Comparison of ENCODE assay signal across 21 cellular contexts in genomic region chr1:240407407-240407806, GRCh38.
DNase-seq lines count a peak whose midpoint lies in the region; ATAC-seq, FAIRE-seq and TF ChIP-seq lines count a peak whose summit lies in the region.
"Had no signal": no experiment of that assay in that cellular context is flagged by ENCODE, and none has a peak within 500 bp of the region (broad histone marks: within the 10 kb centered on the region; RNA-seq: fewer than 3 reads in every experiment).

No MANE protein-coding gene starts in this region.

- DNase-seq in HepG2 (ENCODE audit: low spot score) = no peak
- DNase-seq in right lobe of liver = no peak
- DNase-seq in RPMI7951 (ENCODE audit: low read depth) = peak; percentile 31
- DNase-seq in K562 (ENCODE audit: extremely low read depth in 1 of 4, low spot score in 3 of 4) = no peak
- DNase-seq in anterior cingulate cortex (lab: John Stamatoyannopoulos, UW) = no peak
- no peak for DNase-seq in superior temporal gyrus (ENCODE audit: extremely low spot score)
- DNase-seq: AML-193; Caco-2; Calu3; CD4-positive, alpha-beta T cell; CD8-positive, alpha-beta T cell; DND-41; EL; GDM1 had no signal

- TF ChIP-seq RAD21 in HepG2 (CRISPR knock-in tag; IDR thresholded peaks at IDR 0.05) (no peak), K562 (CRISPR knock-in tag; conservative IDR thresholded peaks at IDR 0.05 in 1 of 2, IDR thresholded peaks at IDR 0.05 in 1 of 2) (no peak)

- no peak for FAIRE-seq in HepG2 (lab: Jason Lieb, UNC)
- FAIRE-seq in K562 (lab: Jason Lieb, UNC) = no peak
- FAIRE-seq: A549, GM12878, GM12892, GM18507 had no signal

- TF ChIP-seq EP300 in HepG2 (IDR thresholded peaks at IDR 0.05; ENCODE audit: low read depth in 2 of 2, low read length in 2 of 2) (no peak), HepG2 (CRISPR knock-in tag; IDR thresholded peaks at IDR 0.05; ENCODE audit: borderline replicate concordance) (no peak), K562 (IDR thresholded peaks at IDR 0.05; ENCODE audit: low read length) (no peak)

- no peak for ATAC-seq in HepG2
- ATAC-seq in right lobe of liver = no peak
- ATAC-seq in K562 = no peak
- ATAC-seq: A549; CD8-positive, alpha-beta T cell; GM12878 had no signal

- H2AFZ ChIP-seq in HepG2 (ENCODE audit: low read length) = no peak overlapping the region
- no peak overlapping the region for H2AFZ ChIP-seq in K562 (ENCODE audit: low read depth, low read length)

- 10% methylated on average over 5 of the region's 5 CpGs for WGBS in HepG2 (ENCODE audit: low lambda C conversion rate)
- WGBS in right lobe of liver (ENCODE audit: insufficient coverage, low coverage, low lambda C conversion rate, missing lambda C conversion rate) = 76% methylated on average over 4 of the region's 5 CpGs
- WGBS in K562 (ENCODE audit: insufficient coverage, low coverage, missing lambda C conversion rate) = 4% methylated on average over 5 of the region's 5 CpGs

- H4K20me1 ChIP-seq in HepG2 (ENCODE audit: insufficient read depth, low read length) = no peaks in the 10 kb centered on the region
- H4K20me1 ChIP-seq in K562 (replicated peaks; ENCODE audit: control insufficient read depth, insufficient read depth, low read length) = no peaks in the 10 kb centered on the region
- H4K20me1 ChIP-seq: BLaER1 treated with 17β-estradiol and CSF1 and Interleukin-3, amounts not matched to agents 10 nM and 100 nM had no signal

- H3K4me2 ChIP-seq in HepG2 (ENCODE audit: low read depth, low read length) (no peak overlapping the region), K562 (ENCODE audit: insufficient read depth, low read length) (no peak overlapping the region)
- H3K4me2 ChIP-seq: A549; BLaER1 treated with 17β-estradiol and CSF1 and Interleukin-3, amounts not matched to agents 10 nM and 100 nM had no signal

- H3K36me3 ChIP-seq in HepG2 (replicated peaks in 1 of 2; ENCODE audit: control insufficient read depth in 1 of 2, insufficient read depth in 2 of 2, low read length in 2 of 2) (no peaks in the 10 kb centered on the region), right lobe of liver (no peaks in the 10 kb centered on the region), K562 (ENCODE audit: control insufficient read depth, insufficient read depth, low read length) (no peaks in the 10 kb centered on the region)
- H3K36me3 ChIP-seq: BLaER1 treated with 17β-estradiol and CSF1 and Interleukin-3, amounts not matched to agents 10 nM and 100 nM had no signal

- H3K9me3 ChIP-seq in HepG2 (ENCODE audit: low read length) (no peaks in the 10 kb centered on the region), right lobe of liver (no peaks in the 10 kb centered on the region), K562 (replicated peaks; ENCODE audit: control insufficient read depth, insufficient read depth, low read depth, low read length) (no peaks in the 10 kb centered on the region)
- H3K9me3 ChIP-seq: A549; BLaER1 treated with 17β-estradiol and CSF1 and Interleukin-3, amounts not matched to agents 10 nM and 100 nM; Caco-2 had no signal

- TF ChIP-seq CTCF in HepG2 (CRISPR knock-in tag; IDR thresholded peaks at IDR 0.05) = no peak
- TF ChIP-seq CTCF in right lobe of liver (IDR thresholded peaks at IDR 0.05) = no peak
- no peak for TF ChIP-seq CTCF in K562 (IDR thresholded peaks at IDR 0.05 in 2 of 3, conservative IDR thresholded peaks at IDR 0.05 in 1 of 3; ENCODE audit: insufficient read depth in 2 of 3, low read depth in 1 of 3, low read length in 3 of 3)

- H3K27ac ChIP-seq in HepG2 (ENCODE audit: extremely low read length, insufficient read depth, low read length) (no peak overlapping the region), right lobe of liver (no peak overlapping the region), K562 (ENCODE audit: extremely low read depth, low read depth, low read length) (no peak overlapping the region)
- H3K27ac ChIP-seq: 22Rv1; A549; BLaER1 treated with 17β-estradiol and CSF1 and Interleukin-3, amounts not matched to agents 10 nM and 100 nM; C4-2B had no signal

- in situ Hi-C loops in HepG2 (cut with HindIII; ENCODE audit: extremely low pct_ligation_motif_present, low pct_unique_long_range_greater_than_20kb) = no loop called here
- in situ Hi-C loops in K562 (cut with MboI) = no loop called here

- BruUV-seq in HepG2 (replicated peaks; lab: Mats Ljungman, UMichigan) (no TSS peak), K562 (replicated peaks; lab: Mats Ljungman, UMichigan) (no TSS peak)

- H3K9me1 ChIP-seq in K562 (ENCODE audit: control insufficient read depth, insufficient read depth, low read length) = no peaks in the 10 kb centered on the region

- CTCF ChIA-PET in HepG2 (lab: Yijun Ruan, JAX; ENCODE audit: low intra/inter-chr PET ratio, low total read pairs) (no interaction called here), K562 (lab: Yijun Ruan, JAX; ENCODE audit: low intra/inter-chr PET ratio) (no interaction called here)

- H3K27me3 ChIP-seq in HepG2 (ENCODE audit: control insufficient read depth in 1 of 2, insufficient read depth in 2 of 2, low read length in 2 of 2) (no peaks in the 10 kb centered on the region), right lobe of liver (peaks cover 0 to 3% of the 10 kb centered on the region in 2 donors), K562 (ENCODE audit: control insufficient read depth in 2 of 2, insufficient read depth in 2 of 2, low read length in 2 of 2) (no peaks in the 10 kb centered on the region)
- H3K27me3 ChIP-seq: BLaER1 treated with 17β-estradiol and CSF1 and Interleukin-3, amounts not matched to agents 10 nM and 100 nM had no signal

- intact Hi-C loops in HepG2 (cut with micrococcal nuclease; ENCODE audit: unreplicated experiment) = no loop called here
- intact Hi-C loops in right lobe of liver (cut with DNase I) = no loop called here
- intact Hi-C loops in K562 (cut with micrococcal nuclease) = no loop called here

- POLR2A ChIA-PET in HepG2 (lab: Yijun Ruan, JAX) (no interaction called here), K562 (lab: Yijun Ruan, JAX) (no interaction called here)

- H3K9ac ChIP-seq in HepG2 (ENCODE audit: insufficient read depth, low read depth, low read length) = no peak overlapping the region
- H3K9ac ChIP-seq in K562 (ENCODE audit: insufficient read depth in 1 of 2, low read depth in 2 of 2, low read length in 2 of 2) = no peak overlapping the region
- H3K9ac ChIP-seq: BLaER1 treated with 17β-estradiol and CSF1 and Interleukin-3, amounts not matched to agents 10 nM and 100 nM had no signal

- TF ChIP-seq POLR2A in HepG2 (IDR thresholded peaks at IDR 0.05; ENCODE audit: insufficient read depth in 1 of 2, low read depth in 2 of 2, low read length in 2 of 2) = no peak
- TF ChIP-seq POLR2A in right lobe of liver (IDR thresholded peaks at IDR 0.05) = no peak
- no peak for TF ChIP-seq POLR2A in K562 (conservative IDR thresholded peaks at IDR 0.05)

- no peaks in the 10 kb centered on the region for H3K79me2 ChIP-seq in HepG2 (ENCODE audit: insufficient read depth, low read length)
- no peaks in the 10 kb centered on the region for H3K79me2 ChIP-seq in K562 (ENCODE audit: control insufficient read depth, insufficient read depth, low read length)

- H3K4me1 ChIP-seq in HepG2 (ENCODE audit: insufficient read depth, low read length) (peaks cover 11% of the 10 kb centered on the region), right lobe of liver (no peaks in the 10 kb centered on the region), K562 (replicated peaks in 1 of 2; ENCODE audit: control insufficient read depth in 2 of 2, insufficient read depth in 2 of 2, low read length in 2 of 2) (no peaks in the 10 kb centered on the region)
- H3K4me1 ChIP-seq: A549; BLaER1 treated with 17β-estradiol and CSF1 and Interleukin-3, amounts not matched to agents 10 nM and 100 nM; Caco-2 had no signal

- H3K4me3 ChIP-seq in HepG2 (replicated peaks in 1 of 3; ENCODE audit: insufficient read depth in 1 of 3, low read depth in 2 of 3, low read length in 3 of 3) (no peak overlapping the region), right lobe of liver (no peak overlapping the region), K562 (no peak overlapping the region)
- H3K4me3 ChIP-seq: A549; BLaER1 treated with 17β-estradiol and CSF1 and Interleukin-3, amounts not matched to agents 10 nM and 100 nM; GM12878 had no signal

TF ChIP-seq in HepG2, 621 proteins besides CTCF, POLR2A, EP300 and RAD21 (continues in another document):
- TF ChIP-seq ZNF644 (CRISPR knock-in tag; IDR thresholded peaks at IDR 0.05; ENCODE audit: low read depth) = no peak
- peak; percentile 71; the same call in 1 of the 2 replicates for TF ChIP-seq RAD51 (IDR thresholded peaks at IDR 0.05; ENCODE audit: borderline replicate concordance)
- no peak for TF ChIP-seq ATF6 (CRISPR knock-in tag; conservative IDR thresholded peaks at IDR 0.05)

TF ChIP-seq in K562, 482 proteins besides CTCF, POLR2A, EP300 and RAD21:
- peak; percentile 73 for TF ChIP-seq TFE3 (CRISPR knock-in tag; IDR thresholded peaks at IDR 0.05)
- TF ChIP-seq STAT5B (CRISPR knock-in tag; IDR thresholded peaks at IDR 0.05) = no peak
TF ChIP-seq in K562: peak in this region for 1.

Comparison
In these comparisons a context has a peak if more than half of its experiments do, and no peak if none do; other contexts are left out.
1. Of the 241 proteins assayed by ChIP-seq in both HepG2 and K562: peak only in HepG2: RAD51; only in K562: TFE3; in both: none; in neither: 239.